In genomic region chr16:14505846-14506245, GRCh38 we compare ENCODE assay signal across 14 cellular contexts.
A peak's percentile ranks its signal among the peaks of the same experiment; 100 is the strongest.
DNase-seq lines count a peak whose midpoint lies in the region; ATAC-seq and TF ChIP-seq lines count a peak whose summit lies in the region.
"Had no signal": no experiment of that assay in that cellular context is flagged by ENCODE, and none has a peak within 500 bp of the region (broad histone marks: within the 10 kb centered on the region; RNA-seq: fewer than 3 reads in every experiment).

No MANE protein-coding gene starts in this region.

- H4K20me1 ChIP-seq in osteoblast (ENCODE audit: insufficient read depth, low read length): no peaks in the 10 kb centered on the region

- peaks cover 6 to 21% of the 10 kb centered on the region in 2 donors for H3K4me1 Mint-ChIP-seq in effector memory CD8-positive, alpha-beta T cell (ENCODE audit: low read depth in 2 of 2)

- ATAC-seq in RWPE2 (ENCODE audit: low read depth) (no peak), GM18861 (IDR thresholded peaks at IDR 0.05; ENCODE audit: unreplicated experiment) (no peak)
- no peak for ATAC-seq in effector memory CD8-positive, alpha-beta T cell (replicated peaks)

- in situ Hi-C loops in KBM-7 (cut with MboI; ENCODE audit: low pct_unique_long_range_greater_than_20kb, low sequenced_read_pairs): no loop called here

- no peaks in the 10 kb centered on the region for H3K27me3 ChIP-seq in RWPE2 (ENCODE audit: insufficient read depth, poor library complexity, severe bottlenecking)
- H3K27me3 ChIP-seq in osteoblast (ENCODE audit: insufficient read depth, low read length): no peaks in the 10 kb centered on the region
- no peaks in the 10 kb centered on the region for H3K27me3 ChIP-seq in BE2C

- no peak overlapping the region for H3K4me2 ChIP-seq in osteoblast (ENCODE audit: insufficient read depth, low read length)

- H3K36me3 ChIP-seq in RWPE2 (ENCODE audit: low read depth) (no peaks in the 10 kb centered on the region), osteoblast (ENCODE audit: insufficient read depth, low read length) (no peaks in the 10 kb centered on the region), BE2C (no peaks in the 10 kb centered on the region)

- peaks cover 6% of the 10 kb centered on the region for H3K36me3 Mint-ChIP-seq in effector memory CD8-positive, alpha-beta T cell (ENCODE audit: insufficient read depth)

- H3K9me3 ChIP-seq in RWPE2 (ENCODE audit: severe bottlenecking): no peaks in the 10 kb centered on the region
- no peaks in the 10 kb centered on the region for H3K9me3 ChIP-seq in osteoblast (ENCODE audit: low read depth, low read length)
- H3K9me3 ChIP-seq in BE2C: no peaks in the 10 kb centered on the region

- peaks cover 68% of the 10 kb centered on the region for H3K4me1 ChIP-seq in RWPE2 (ENCODE audit: insufficient read depth, poor library complexity, severe bottlenecking)
- H3K4me1 ChIP-seq in osteoblast (ENCODE audit: insufficient read depth, low read length): peaks cover 56% of the 10 kb centered on the region
- H3K4me1 ChIP-seq in BE2C: peaks cover 29% of the 10 kb centered on the region

- H3K27ac Mint-ChIP-seq in effector memory CD8-positive, alpha-beta T cell: peak overlapping the region; percentile 38 to 49
- H3K27ac Mint-ChIP-seq: activated T-helper 1 cell treated with anti-CD3 and anti-CD28 coated beads, Interleukin-12 subunit alpha, Interleukin-12 subunit beta, Interleukin-2, Interleukin-4 antibody, amounts not matched to agents 30 ng/mL and 10 ng/mL and 1 ng/mL, durations not matched to agents 14 hours and 24 hours and 36 hours had no signal

- H3K27me3 Mint-ChIP-seq in effector memory CD8-positive, alpha-beta T cell: no peaks in the 10 kb centered on the region

- H3K27ac ChIP-seq in RWPE2 (ENCODE audit: poor library complexity, severe bottlenecking): peak overlapping the region; percentile 17
- H3K27ac ChIP-seq in osteoblast (ENCODE audit: low read depth, low read length): peak overlapping the region; percentile 43
- H3K27ac ChIP-seq: parathyroid adenoma had no signal

- H3K4me3 ChIP-seq in RWPE2 (ENCODE audit: severe bottlenecking) (no peak overlapping the region), osteoblast (ENCODE audit: insufficient read depth, low read length) (no peak overlapping the region), BE2C (ENCODE audit: low read depth, low read length) (no peak overlapping the region)

- H3K79me2 ChIP-seq in osteoblast (ENCODE audit: insufficient read depth, low read length): peaks cover 3% of the 10 kb centered on the region
- H3K79me2 ChIP-seq: parathyroid adenoma had no signal

- TF ChIP-seq CTCF in RWPE2 (IDR thresholded peaks at IDR 0.05; ENCODE audit: poor library complexity, severe bottlenecking) (no peak), osteoblast (IDR thresholded peaks at IDR 0.05; ENCODE audit: extremely low read depth, low read depth, low read length) (no peak), BE2C (IDR thresholded peaks at IDR 0.05; ENCODE audit: low read depth, low read length) (no peak)

- H3K9me3 Mint-ChIP-seq in effector memory CD8-positive, alpha-beta T cell: no peaks in the 10 kb centered on the region
- H3K9me3 Mint-ChIP-seq: activated T-helper 1 cell treated with anti-CD3 and anti-CD28 coated beads, Interleukin-12 subunit alpha, Interleukin-12 subunit beta, Interleukin-2, Interleukin-4 antibody, amounts not matched to agents 30 ng/mL and 10 ng/mL and 1 ng/mL, durations not matched to agents 14 hours and 24 hours and 36 hours; H9 had no signal

- H2AFZ ChIP-seq in osteoblast (ENCODE audit: low read length): no peak overlapping the region
- H2AFZ ChIP-seq: parathyroid adenoma had no signal

- DNase-seq in EH (ENCODE audit: low read depth) (peak; percentile 48), RWPE2 (ENCODE audit: low spot score) (no peak), osteoblast (ENCODE audit: insufficient read length, low spot score, missing footprints) (no peak), KBM-7 (no peak), BE2C (no peak), DMS79 (lab: John Stamatoyannopoulos, UW) (no peak)
- no peak for DNase-seq in effector memory CD8-positive, alpha-beta T cell
- DNase-seq: C1 segment of cervical spinal cord, H9, midbrain, NCI-H2107 had no signal

- no peak overlapping the region for H3K4me3 Mint-ChIP-seq in effector memory CD8-positive, alpha-beta T cell
- H3K4me3 Mint-ChIP-seq: activated T-helper 1 cell treated with anti-CD3 and anti-CD28 coated beads, Interleukin-12 subunit alpha, Interleukin-12 subunit beta, Interleukin-2, Interleukin-4 antibody, amounts not matched to agents 30 ng/mL and 10 ng/mL and 1 ng/mL, durations not matched to agents 14 hours and 24 hours and 36 hours; H9 had no signal
